1 cellular context compared by ENCODE assay signal in the genomic region with DNA sequence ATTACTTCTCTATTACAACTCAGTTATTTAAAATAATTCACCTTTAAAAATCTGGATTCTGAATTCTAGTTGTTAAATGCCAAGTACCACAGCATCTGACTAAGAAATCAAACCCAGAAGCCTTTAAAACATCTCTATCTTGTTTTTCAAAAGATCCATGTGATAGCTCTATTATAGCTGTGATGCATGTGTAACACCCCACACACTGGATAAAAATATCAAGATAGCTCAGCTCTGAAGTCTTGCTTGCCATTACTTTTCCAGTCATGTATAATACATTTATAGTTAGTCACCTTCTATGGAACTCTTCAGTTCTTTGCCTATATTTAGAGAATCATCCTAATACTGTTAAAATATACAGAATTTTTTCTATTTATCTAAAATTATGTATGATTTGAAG.
TF ChIP-seq lines count a peak whose summit lies in the region.

No MANE protein-coding gene starts in this region.

TF ChIP-seq in GM12878, 131 proteins besides CTCF, POLR2A, EP300 and RAD21:
- TF ChIP-seq EED (IDR thresholded peaks at IDR 0.05; ENCODE audit: low read depth) = no peak
